ENCODE assay signal across 9 cellular contexts in genomic region chr19:51675911-51676565, GRCh38. TPM values are rescaled to one million over a fixed set of nuclear protein-coding genes. Genes with fewer than 3 reads are reported as not detected.
DNase-seq lines count a peak whose midpoint lies in the region; ATAC-seq, FAIRE-seq and TF ChIP-seq lines count a peak whose summit lies in the region.
"Not testable (repeated sequence)": the region's sequence is repeated elsewhere in the genome, so short reads cannot be mapped to it uniquely, and the experiment has no call there.
"Had no signal": no experiment of that assay in that cellular context is flagged by ENCODE, and none has a peak within 500 bp of the region (broad histone marks: within the 10 kb centered on the region; RNA-seq: fewer than 3 reads in every experiment).

No MANE protein-coding gene starts in this region.

- peak overlapping the region; percentile 57 to 84 for H3K27ac Mint-ChIP-seq in activated naive CD4-positive, alpha-beta T cell treated with anti-CD3 and anti-CD28 coated beads, Interleukin-2, amount 50 U/mL, for 72 hours

- H3K4me3 ChIP-seq in GM12875 (ENCODE audit: low read depth, low read length); epithelial cell of proximal tubule (ENCODE audit: low read depth, low read length); left lung; small intestine (ENCODE audit: low read depth in 1 of 2, low read length in 2 of 2): not testable (repeated sequence)

- not testable (repeated sequence) for FAIRE-seq in small intestine (lab: Jason Lieb, UNC)

- in situ Hi-C loops in SK-MEL-5 (cut with HindIII; ENCODE audit: low pct_unique_long_range_greater_than_20kb, low sequenced_read_pairs), result not testable (repeated sequence)

- H3K27ac ChIP-seq in left lung; small intestine (ENCODE audit: low read depth in 1 of 2, low read length in 1 of 2): not testable (repeated sequence)

- not testable (repeated sequence) for H3K4me1 ChIP-seq in left lung; small intestine (ENCODE audit: control insufficient read depth in 2 of 2, insufficient read depth in 1 of 2, low read depth in 1 of 2, low read length in 1 of 2)

- DNase-seq in Ammon's horn (ENCODE audit: low spot score), result peak; percentile 33
- peak; percentile 32 for DNase-seq in NAMALWA (ENCODE audit: low spot score)
- DNase-seq in SK-MEL-5 (ENCODE audit: low read depth, low spot score), result peak; percentile 43
- DNase-seq in activated naive CD4-positive, alpha-beta T cell treated with anti-CD3 and anti-CD28 coated beads, Interleukin-2, amount 50 U/mL, for 72 hours (ENCODE audit: low spot score in 2 of 2); epithelial cell of proximal tubule (ENCODE audit: low read depth); left lung: not testable (repeated sequence)
- DNase-seq in small intestine, result peak; percentile 20

- intact Hi-C loops in left lung (cut with DNase I), result not testable (repeated sequence)

- H3K9me3 ChIP-seq in left lung; small intestine (ENCODE audit: control insufficient read depth, low read depth): not testable (repeated sequence)

- TF ChIP-seq CTCF in GM12875 (IDR thresholded peaks at IDR 0.05; ENCODE audit: borderline replicate concordance, insufficient read depth, low read depth, low read length) (peak; percentile 23; the same call in 1 of the 2 replicates), epithelial cell of proximal tubule (conservative IDR thresholded peaks at IDR 0.05; ENCODE audit: low read depth, low read length) (peak; percentile 59), left lung (IDR thresholded peaks at IDR 0.05) (peak; percentile 27 to 29)

- H3K36me3 Mint-ChIP-seq in activated naive CD4-positive, alpha-beta T cell treated with anti-CD3 and anti-CD28 coated beads, Interleukin-2, amount 50 U/mL, for 72 hours, result peaks cover 7 to 11% of the 10 kb centered on the region in 2 donors

- H3K27me3 ChIP-seq in left lung, result peaks cover 0 to 37% of the 10 kb centered on the region in 2 donors
- H3K27me3 ChIP-seq in small intestine (ENCODE audit: control insufficient read depth in 2 of 2, insufficient read depth in 2 of 2, low read length in 2 of 2), result not testable (repeated sequence)

- not testable (repeated sequence) for H3K36me3 ChIP-seq in left lung; small intestine (ENCODE audit: control insufficient read depth in 2 of 2, insufficient read depth in 2 of 2, low read length in 2 of 2)

- ATAC-seq in activated naive CD4-positive, alpha-beta T cell treated with anti-CD3 and anti-CD28 coated beads, Interleukin-2, amount 50 U/mL, for 72 hours, result not testable (repeated sequence)
- peak; percentile 31 for ATAC-seq in left lung

- WGBS in small intestine, 3 donors, result 61 to 67% (median 67%) methylated on average over 7 of the region's 7 CpGs

- peaks cover 10% of the 10 kb centered on the region in 2 donors for H3K9me3 Mint-ChIP-seq in activated naive CD4-positive, alpha-beta T cell treated with anti-CD3 and anti-CD28 coated beads, Interleukin-2, amount 50 U/mL, for 72 hours

RNA-seq across cellular contexts. Expression of gene SPACA6, which starts 17.1 kb away (rescaled TPM):
- 2.0 and 3.5 TPM in 2 replicates for total RNA-seq in SK-MEL-5 (2014; rRNA removed; shearing (Covaris generic))
- polyA plus RNA-seq in SK-MEL-5 (2015; cell fraction: cytosol; rRNA removed), result 0.51 TPM in 1 of 2 replicates, not detected in the other
- 5.1 and 6.8 TPM in 2 replicates for polyA plus RNA-seq in SK-MEL-5 (2015; cell fraction: nucleus; rRNA removed)
- 10 to 100 TPM in 1 of 2 donors, 1 to 10 TPM in 1; 9.3 to 13.7 TPM for total RNA-seq in activated naive CD4-positive, alpha-beta T cell treated with anti-CD3 and anti-CD28 coated beads, Interleukin-2, amount 50 U/mL, for 72 hours
- 4.7 and 4.9 TPM in 2 replicates for total RNA-seq in epithelial cell of proximal tubule
- 10 to 100 TPM; 15.9 to 27.3 TPM for total RNA-seq in left lung
- polyA plus RNA-seq in small intestine, result 1 to 10 TPM in 1 of 3 donors, not detected in 2; 4.1 TPM

RNA-seq across cellular contexts. Expression of gene SIGLEC14, which starts 29.4 kb away (rescaled TPM):
- not detected in 2 replicates for total RNA-seq in SK-MEL-5 (2014; rRNA removed; shearing (Covaris generic))
- not detected in 2 replicates for polyA plus RNA-seq in SK-MEL-5 (2015; cell fraction: cytosol; rRNA removed)
- polyA plus RNA-seq in SK-MEL-5 (2015; cell fraction: nucleus; rRNA removed), result not detected in 2 replicates
- under 1 TPM in 1 of 2 donors, not detected in 1; 0.47 TPM for total RNA-seq in activated naive CD4-positive, alpha-beta T cell treated with anti-CD3 and anti-CD28 coated beads, Interleukin-2, amount 50 U/mL, for 72 hours
- total RNA-seq in epithelial cell of proximal tubule, result not detected in 2 replicates
- total RNA-seq in left lung, result 10 to 100 TPM; 13.4 to 59.9 TPM
- 1 to 10 TPM in 1 of 3 donors, not detected in 2; 2.3 TPM for polyA plus RNA-seq in small intestine
- total RNA-seq: activated T-helper 1 cell treated with anti-CD3 and anti-CD28 coated beads, Interleukin-12 subunit alpha, Interleukin-12 subunit beta, Interleukin-2, Interleukin-4 antibody, amounts not matched to agents 30 ng/mL and 10 ng/mL and 1 ng/mL, durations not matched to agents 14 hours and 24 hours and 36 hours had no signal

RNA-seq across cellular contexts. Expression of gene SIGLEC5, which starts 45.8 kb away (rescaled TPM):
- not detected in 2 replicates for total RNA-seq in SK-MEL-5 (2014; rRNA removed; shearing (Covaris generic))
- 0.04 TPM in 1 of 2 replicates, not detected in the other for polyA plus RNA-seq in SK-MEL-5 (2015; cell fraction: cytosol; rRNA removed)
- not detected in 2 replicates for polyA plus RNA-seq in SK-MEL-5 (2015; cell fraction: nucleus; rRNA removed)
- not detected for total RNA-seq in activated naive CD4-positive, alpha-beta T cell treated with anti-CD3 and anti-CD28 coated beads, Interleukin-2, amount 50 U/mL, for 72 hours
- total RNA-seq in epithelial cell of proximal tubule (not detected in 2 replicates), left lung (10 to 100 TPM in 1 of 2 donors, not detected in 1; 11.0 TPM)
- polyA plus RNA-seq in small intestine, result not detected
- total RNA-seq: activated T-helper 1 cell treated with anti-CD3 and anti-CD28 coated beads, Interleukin-12 subunit alpha, Interleukin-12 subunit beta, Interleukin-2, Interleukin-4 antibody, amounts not matched to agents 30 ng/mL and 10 ng/mL and 1 ng/mL, durations not matched to agents 14 hours and 24 hours and 36 hours had no signal

RNA-seq across cellular contexts. Expression of gene HAS1, which starts 47.8 kb away (rescaled TPM):
- total RNA-seq in SK-MEL-5 (2014; rRNA removed; shearing (Covaris generic)), result not detected in 2 replicates
- not detected in 2 replicates for polyA plus RNA-seq in SK-MEL-5 (2015; cell fraction: cytosol; rRNA removed)
- not detected in 2 replicates for polyA plus RNA-seq in SK-MEL-5 (2015; cell fraction: nucleus; rRNA removed)
- not detected for total RNA-seq in activated naive CD4-positive, alpha-beta T cell treated with anti-CD3 and anti-CD28 coated beads, Interleukin-2, amount 50 U/mL, for 72 hours
- total RNA-seq in epithelial cell of proximal tubule (0.35 TPM in 1 of 2 replicates, not detected in the other), left lung (under 1 TPM; 0.26 to 0.50 TPM)
- polyA plus RNA-seq in small intestine, result 1 to 10 TPM in 1 of 3 donors, not detected in 2; 1.1 TPM
- total RNA-seq: activated T-helper 1 cell treated with anti-CD3 and anti-CD28 coated beads, Interleukin-12 subunit alpha, Interleukin-12 subunit beta, Interleukin-2, Interleukin-4 antibody, amounts not matched to agents 30 ng/mL and 10 ng/mL and 1 ng/mL, durations not matched to agents 14 hours and 24 hours and 36 hours had no signal

Comparison
In these comparisons a context has a peak if more than half of its experiments do, and no peak if none do; other contexts are left out.
1. RNA of gene SIGLEC14, which starts 29.4 kb away (total RNA-seq): 13.4 to 59.9 TPM in left lung; 0.47 TPM in activated naive CD4-positive, alpha-beta T cell treated with anti-CD3 and anti-CD28 coated beads, Interleukin-2, amount 50 U/mL, for 72 hours, not detected in SK-MEL-5 and not detected in epithelial cell of proximal tubule; every median in the first group is over 4 times any median in the second.
2. Peak in every context shown above with its lines, with median percentiles within 50 percentile points of each other: CTCF ChIP-seq.